19 cellular contexts compared by ENCODE assay signal in genomic region chr15:95912280-95912625, GRCh38.
"Had no signal": no experiment of that assay in that cellular context is flagged by ENCODE, and none has a peak within 500 bp of the region (broad histone marks: within the 10 kb centered on the region; RNA-seq: fewer than 3 reads in every experiment).

No MANE protein-coding gene starts in this region.

- H3K4me1 Mint-ChIP-seq: central memory CD8-positive, alpha-beta T cell; T-cell had no signal

- H3K27me3 Mint-ChIP-seq: dendritic cell treated with granulocyte-macrophage colony-stimulating factor and Interleukin-4, amounts not matched to agents 40 ng/mL and 50 ng/mL, for 4 days had no signal

- H3K36me3 Mint-ChIP-seq: natural killer cell, T-cell had no signal

- H3K9me3 ChIP-seq: body of pancreas, lower lobe of right lung, sigmoid colon, upper lobe of left lung had no signal

- H3K27ac Mint-ChIP-seq: activated T-helper 2 cell treated with anti-CD3 and anti-CD28 coated beads, Interferon-gamma antibody, Interleukin-2, Interleukin-4, amounts not matched to agents 10 μg/mL and 5 μg/mL and 100 μg/mL, durations not matched to agents 14 hours and 24 hours and 36 hours; dendritic cell treated with granulocyte-macrophage colony-stimulating factor and Interleukin-4, amounts not matched to agents 40 ng/mL and 50 ng/mL, for 4 days; effector memory CD8-positive, alpha-beta T cell; natural killer cell; T-cell had no signal

- ATAC-seq: body of pancreas; effector memory CD8-positive, alpha-beta T cell; lower lobe of right lung; natural killer cell; T-cell had no signal

- H3K4me3 ChIP-seq: body of pancreas, hepatocyte, lower lobe of right lung, sigmoid colon, upper lobe of left lung had no signal

- H3K27ac ChIP-seq: body of pancreas, hepatocyte, lower lobe of right lung, sigmoid colon, upper lobe of left lung, WERI-Rb-1 had no signal

- H3K4me1 ChIP-seq: body of pancreas, lower lobe of right lung, sigmoid colon, upper lobe of left lung had no signal

- H3K36me3 ChIP-seq: lower lobe of right lung, sigmoid colon, upper lobe of left lung, WERI-Rb-1 had no signal

- DNase-seq: activated CD4-positive, alpha-beta T cell treated with anti-CD3 and anti-CD28 coated beads for 48 hours; activated naive CD4-positive, alpha-beta T cell treated with anti-CD3 and anti-CD28 coated beads, Interleukin-2, amount 50 U/mL, for 16 hours; body of pancreas; effector memory CD8-positive, alpha-beta T cell; immature natural killer cell; lower lobe of right lung; natural killer cell; sigmoid colon; stimulated activated CD4-positive, alpha-beta T cell treated with anti-CD3 and anti-CD28 coated beads, Interleukin-12 subunit alpha, Interleukin-12 subunit beta, amount 100 ng/mL, for 4 hours; stimulated activated naive CD4-positive, alpha-beta T cell; substantia nigra; T-cell; T1000; upper lobe of left lung; WERI-Rb-1 had no signal

- H3K4me3 Mint-ChIP-seq: central memory CD8-positive, alpha-beta T cell; dendritic cell treated with granulocyte-macrophage colony-stimulating factor and Interleukin-4, amounts not matched to agents 40 ng/mL and 50 ng/mL, for 4 days; effector memory CD8-positive, alpha-beta T cell; immature natural killer cell; natural killer cell; T-cell had no signal

- H3K79me2 ChIP-seq: hepatocyte had no signal

- H3K9me3 Mint-ChIP-seq: activated T-helper 2 cell treated with anti-CD3 and anti-CD28 coated beads, Interferon-gamma antibody, Interleukin-2, Interleukin-4, amounts not matched to agents 10 μg/mL and 5 μg/mL and 100 μg/mL, durations not matched to agents 14 hours and 24 hours and 36 hours; central memory CD8-positive, alpha-beta T cell; dendritic cell treated with granulocyte-macrophage colony-stimulating factor and Interleukin-4, amounts not matched to agents 40 ng/mL and 50 ng/mL, for 4 days; effector memory CD8-positive, alpha-beta T cell; natural killer cell; T-cell had no signal

- H3K27me3 ChIP-seq: body of pancreas, hepatocyte, sigmoid colon, upper lobe of left lung had no signal
